9 cellular contexts compared by ENCODE assay signal in the genomic region with DNA sequence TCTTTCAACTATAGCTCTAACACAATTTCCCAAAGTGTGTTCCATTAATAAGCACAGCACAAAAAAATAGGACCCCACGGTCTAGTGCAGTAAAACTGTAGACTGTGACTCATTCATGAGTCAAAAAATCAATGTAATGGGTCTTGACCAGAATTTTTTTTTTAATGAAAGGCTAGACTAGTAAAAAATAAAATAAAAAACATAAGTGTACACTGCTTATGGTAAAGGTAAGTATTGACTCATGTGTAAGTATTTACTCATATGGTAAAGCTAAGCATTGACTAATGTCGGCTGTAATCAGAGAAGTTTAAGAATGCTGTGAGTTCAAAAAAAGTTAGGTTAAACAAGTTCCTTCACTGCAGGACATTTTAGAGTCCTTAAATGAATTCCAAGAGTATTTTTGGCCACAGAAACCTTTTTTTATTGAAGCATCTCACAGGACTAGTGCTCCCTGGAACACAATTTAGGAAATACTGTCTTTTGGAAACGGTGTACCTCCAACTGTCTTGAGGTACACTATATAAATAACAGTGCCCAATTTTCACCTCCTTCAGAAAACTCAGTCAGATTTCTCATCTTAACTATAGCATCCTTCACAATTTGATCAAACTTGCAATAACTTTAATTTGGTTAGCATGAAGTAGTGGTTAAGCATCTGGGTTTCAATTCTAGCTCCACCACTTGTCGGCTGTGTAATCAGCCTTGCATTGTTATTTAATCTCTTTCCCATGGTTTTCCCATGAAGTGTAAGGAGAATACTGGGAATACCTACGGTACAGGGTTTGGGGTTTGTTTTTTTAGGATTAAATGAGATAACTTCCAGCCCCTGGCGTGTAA. TPM values are rescaled to one million over a fixed set of nuclear protein-coding genes. Genes with fewer than 3 reads are reported as not detected.
DNase-seq lines count a peak whose midpoint lies in the region; ATAC-seq and TF ChIP-seq lines count a peak whose summit lies in the region.
"Had no signal": no experiment of that assay in that cellular context is flagged by ENCODE, and none has a peak within 500 bp of the region (broad histone marks: within the 10 kb centered on the region; RNA-seq: fewer than 3 reads in every experiment).

No MANE protein-coding gene starts in this region.

- no peak for TF ChIP-seq EP300 in upper lobe of left lung (IDR thresholded peaks at IDR 0.05)

- H3K27ac ChIP-seq in body of pancreas (no peak overlapping the region), osteoblast (ENCODE audit: low read depth, low read length) (no peak overlapping the region), H9 (ENCODE audit: insufficient read length, low read depth, low read length) (no peak overlapping the region), prostate gland (no peak overlapping the region), upper lobe of left lung (no peak overlapping the region)

- H3K14ac ChIP-seq in H9 (ENCODE audit: insufficient read depth, low read length): no peak overlapping the region

- H3K56ac ChIP-seq in H9 (ENCODE audit: insufficient read length, low read depth, low read length): no peak overlapping the region

- no peak overlapping the region for H3T11ph ChIP-seq in H9 (ENCODE audit: low read length)

- H3K4me1 ChIP-seq in body of pancreas (peaks cover 7% of the 10 kb centered on the region), osteoblast (ENCODE audit: insufficient read depth, low read length) (no peaks in the 10 kb centered on the region), H9 (ENCODE audit: insufficient read depth, low read length) (no peaks in the 10 kb centered on the region), prostate gland (replicated peaks) (no peaks in the 10 kb centered on the region), upper lobe of left lung (peaks cover 0 to 8% (median 6%) of the 10 kb centered on the region in 4 donors)

- H2AK5ac ChIP-seq in H9 (ENCODE audit: insufficient read length, low read length): no peak overlapping the region

- H3K27me3 ChIP-seq in body of pancreas: peaks cover 0 to 4% of the 10 kb centered on the region in 2 donors
- H3K27me3 ChIP-seq in osteoblast (ENCODE audit: insufficient read depth, low read length): peaks cover 7% of the 10 kb centered on the region
- no peaks in the 10 kb centered on the region for H3K27me3 ChIP-seq in H9 (ENCODE audit: insufficient read depth, low read length)
- no peaks in the 10 kb centered on the region for H3K27me3 ChIP-seq in prostate gland (replicated peaks; ENCODE audit: insufficient read depth)
- no peaks in the 10 kb centered on the region for H3K27me3 ChIP-seq in upper lobe of left lung

- H3K4me3 Mint-ChIP-seq in H9: peak overlapping the region in 1 of 2 experiments; percentile 16; a peak in 1 of 5 replicates

- no peak overlapping the region for H4K5ac ChIP-seq in H9 (ENCODE audit: insufficient read length, low read depth, low read length)

- H4K20me1 ChIP-seq in osteoblast (ENCODE audit: insufficient read depth, low read length) (no peaks in the 10 kb centered on the region), H9 (ENCODE audit: control insufficient read depth, insufficient read depth, insufficient read length) (no peaks in the 10 kb centered on the region)

- no peaks in the 10 kb centered on the region for H3K9me3 ChIP-seq in body of pancreas
- no peaks in the 10 kb centered on the region for H3K9me3 ChIP-seq in osteoblast (ENCODE audit: low read depth, low read length)
- no peaks in the 10 kb centered on the region for H3K9me3 ChIP-seq in H9 (ENCODE audit: control insufficient read depth, low read depth, low read length)
- no peaks in the 10 kb centered on the region for H3K9me3 ChIP-seq in prostate gland
- no peaks in the 10 kb centered on the region for H3K9me3 ChIP-seq in upper lobe of left lung

- no peak overlapping the region for H3K18ac ChIP-seq in H9 (ENCODE audit: insufficient read length, low read depth, low read length)

- H3K36me3 ChIP-seq in body of pancreas (replicated peaks in 1 of 2; ENCODE audit: insufficient read depth in 1 of 2, low read depth in 2 of 2) (no peaks in the 10 kb centered on the region), osteoblast (ENCODE audit: insufficient read depth, low read length) (no peaks in the 10 kb centered on the region), prostate gland (no peaks in the 10 kb centered on the region), upper lobe of left lung (no peaks in the 10 kb centered on the region)

- H3K23me2 ChIP-seq in H9 (ENCODE audit: insufficient read length, low read depth, low read length, poor library complexity, severe bottlenecking): no peaks in the 10 kb centered on the region

- H3K4ac ChIP-seq in H9 (ENCODE audit: low read depth, low read length): no peak overlapping the region

- peaks cover 3 to 6% of the 10 kb centered on the region in 2 experiments; a peak in 3 of 4 replicates for H3K4me1 Mint-ChIP-seq in H9

- no peak overlapping the region for H3K23ac ChIP-seq in H9 (ENCODE audit: insufficient read length, low read depth, low read length)

- H3K4me2 ChIP-seq in osteoblast (ENCODE audit: insufficient read depth, low read length) (peak overlapping the region; percentile 77), H9 (ENCODE audit: insufficient read depth, insufficient read length, low read length) (no peak overlapping the region)

- no peak overlapping the region for H3K9ac ChIP-seq in H9 (ENCODE audit: extremely low read depth, insufficient read length, low read length)

- H3K27me3 Mint-ChIP-seq in H9 (ENCODE audit: low read depth): peaks cover 7% of the 10 kb centered on the region

- no peak overlapping the region for H2BK20ac ChIP-seq in H9 (ENCODE audit: low read depth, low read length, poor library complexity, severe bottlenecking)

- H3K79me1 ChIP-seq in H9 (ENCODE audit: insufficient read depth, low read depth, low read length, poor library complexity, severe bottlenecking): no peaks in the 10 kb centered on the region

- TF ChIP-seq POLR2A in body of pancreas (IDR thresholded peaks at IDR 0.05) (no peak), prostate gland (IDR thresholded peaks at IDR 0.05) (no peak), upper lobe of left lung (IDR thresholded peaks at IDR 0.05) (no peak)

- no peak overlapping the region for H2BK120ac ChIP-seq in H9 (ENCODE audit: low read depth, low read length, poor library complexity, severe bottlenecking)

- no peaks in the 10 kb centered on the region; a peak in 1 of 5 replicates for H3K9me3 Mint-ChIP-seq in H9

- H2AFZ ChIP-seq in osteoblast (ENCODE audit: low read length) (no peak overlapping the region), H9 (ENCODE audit: low read length) (no peak overlapping the region)

- ATAC-seq in GM18868 (IDR thresholded peaks at IDR 0.05; ENCODE audit: unreplicated experiment): peak; percentile 20
- ATAC-seq in HG03064 (IDR thresholded peaks at IDR 0.05; ENCODE audit: low read depth, unreplicated experiment): peak; percentile 14
- peak; percentile 35 for ATAC-seq in body of pancreas
- no peak for ATAC-seq in upper lobe of left lung (ENCODE audit: low FRiP score in 2 of 2)
- no peak for ATAC-seq in HG03159 (IDR thresholded peaks at IDR 0.05; ENCODE audit: unreplicated experiment)

- no peak overlapping the region for H2BK12ac ChIP-seq in H9 (ENCODE audit: insufficient read length, low read depth, low read length)

- no peak for TF ChIP-seq CTCF in body of pancreas (IDR thresholded peaks at IDR 0.05)
- TF ChIP-seq CTCF in osteoblast (IDR thresholded peaks at IDR 0.05; ENCODE audit: extremely low read depth, low read depth, low read length): no peak
- TF ChIP-seq CTCF in H9 (conservative IDR thresholded peaks at IDR 0.05): no peak
- no peak for TF ChIP-seq CTCF in prostate gland (IDR thresholded peaks at IDR 0.05)
- TF ChIP-seq CTCF in upper lobe of left lung (IDR thresholded peaks at IDR 0.05): no peak

- 23 to 24% methylated on average over 6 of the region's 6 CpGs for WGBS in body of pancreas, 2 donors
- no CpG with 5 or more reads among the region's 6 CpGs for WGBS in H9 (ENCODE audit: extremely low coverage, insufficient read length, low lambda C conversion rate)
- WGBS in prostate gland: 33% methylated on average over 6 of the region's 6 CpGs
- 35 to 39% methylated on average over 6 of the region's 6 CpGs for whole genome bisulfite sequencing in upper lobe of left lung, 2 donors

- H2BK15ac ChIP-seq in H9 (ENCODE audit: low read depth, low read length): no peak overlapping the region

- H4K8ac ChIP-seq in H9 (replicated peaks; ENCODE audit: insufficient read length, low read depth, low read length): no peak overlapping the region

- intact Hi-C loops in body of pancreas (cut with DNase I) (loop anchor here (10.0 kb wide), 1 partner anchor 468 kb away; no protein-coding TSS in a partner anchor), prostate gland (cut with DNase I) (loop anchor here (5.0 to 10.0 kb wide), 2 partner anchors 408 to 470 kb away; no protein-coding TSS in a partner anchor)

- H4K91ac ChIP-seq in H9 (ENCODE audit: insufficient read length, low read depth, low read length): no peak overlapping the region

- H3K36me3 Mint-ChIP-seq in H9 (ENCODE audit: insufficient read depth in 1 of 3, low read depth in 3 of 3): no peaks in the 10 kb centered on the region

- H3K27ac Mint-ChIP-seq in H9: no peak overlapping the region

- DNase-seq in body of pancreas (no peak), osteoblast (ENCODE audit: insufficient read length, low spot score, missing footprints) (peak; percentile 29), H9 (no peak), prostate gland (ENCODE audit: low spot score) (no peak), upper lobe of left lung (no peak)

- H3K79me2 ChIP-seq in osteoblast (ENCODE audit: insufficient read depth, low read length) (no peaks in the 10 kb centered on the region), H9 (ENCODE audit: insufficient read depth, low read length) (no peaks in the 10 kb centered on the region)

- H2BK5ac ChIP-seq in H9 (ENCODE audit: insufficient read length, low read length): no peak overlapping the region

- H3K4me3 ChIP-seq in body of pancreas (no peak overlapping the region), osteoblast (ENCODE audit: insufficient read depth, low read length) (peak overlapping the region; percentile 46), prostate gland (no peak overlapping the region), upper lobe of left lung (peak overlapping the region in 2 of 4 donors; percentile 19 to 36)

RNA-seq across cellular contexts. Expression of a gene that starts 2.1 kb away (rescaled TPM):
- total RNA-seq in body of pancreas (under 1 TPM in 1 of 2 donors, not detected in 1; 0.26 TPM), osteoblast (not detected in 2 replicates), H9 (2021) (0.04 TPM in 1 of 2 replicates, not detected in the other), prostate gland (1 to 10 TPM in 1 of 2 donors, under 1 TPM in 1; 0.09 to 2.7 TPM), upper lobe of left lung (under 1 TPM in 2 of 6 donors, not detected in 4; 0.15 to 0.20 TPM)
- total RNA-seq: kidney epithelial cell had no signal

RNA-seq across cellular contexts. Expression of a gene that starts 37.4 kb away (rescaled TPM):
- total RNA-seq in body of pancreas: 1 to 10 TPM; 2.3 to 5.7 TPM
- total RNA-seq in osteoblast: 0.29 and 0.36 TPM in 2 replicates
- 1.2 TPM in 2 replicates for total RNA-seq in H9 (2021)
- 10 to 100 TPM in 1 of 2 donors, 1 to 10 TPM in 1; 5.2 to 21.7 TPM for total RNA-seq in prostate gland
- 10 to 100 TPM in 3 of 6 donors, 1 to 10 TPM in 3; 5.2 to 33.6 (median 9.6) TPM for total RNA-seq in upper lobe of left lung

Comparison
In these comparisons a context has a peak if more than half of its experiments do, and no peak if none do; other contexts are left out.
1. ATAC-seq: peak in GM18868 (single experiment), HG03064 (single experiment) and body of pancreas (single experiment); none in upper lobe of left lung (0 of 2) and HG03159 (single experiment).